1 cellular context compared by ENCODE assay signal in genomic region chr17:45231481-45232116, GRCh38.
TF ChIP-seq lines count a peak whose summit lies in the region.

No MANE protein-coding gene starts in this region.

TF ChIP-seq in HepG2, 621 proteins besides CTCF, POLR2A, EP300 and RAD21 (continued from another document and continues in another):
- TF ChIP-seq EHMT2 (IDR thresholded peaks at IDR 0.05; ENCODE audit: borderline replicate concordance, low read depth, low read length) (no peak), NR0B2 (CRISPR knock-in tag; IDR thresholded peaks at IDR 0.05) (peak; percentile 60; the same call in 1 of the 2 replicates), IKZF4 (CRISPR knock-in tag; IDR thresholded peaks at IDR 0.05; ENCODE audit: borderline replicate concordance, low read depth, not compliant biosample characterization) (peak; percentile 67), MAF1 (CRISPR knock-in tag; IDR thresholded peaks at IDR 0.05; ENCODE audit: borderline replicate concordance) (0 out of 2 replicates have a peak, but pooled peaks have one; percentile 41), ZNF768 (CRISPR knock-in tag; IDR thresholded peaks at IDR 0.05) (peak; percentile 54; the same call in 1 of the 2 replicates), FOXK1 (CRISPR knock-in tag; IDR thresholded peaks at IDR 0.05; ENCODE audit: borderline replicate concordance, low read depth) (0 out of 2 replicates have a peak, but pooled peaks have one; percentile 21), KAT2B (IDR thresholded peaks at IDR 0.05; ENCODE audit: borderline replicate concordance, low read depth, low read length) (no peak), ZNF761 (CRISPR knock-in tag; conservative IDR thresholded peaks at IDR 0.05) (peak; percentile 81; the same call in 1 of the 2 replicates), ZSCAN31 (CRISPR knock-in tag; IDR thresholded peaks at IDR 0.05; ENCODE audit: low read depth) (no peak), ZNF468 (CRISPR knock-in tag; IDR thresholded peaks at IDR 0.05) (no peak), MZF1 (CRISPR knock-in tag; IDR thresholded peaks at IDR 0.05; ENCODE audit: borderline replicate concordance) (no peak), CENPBD1 (CRISPR knock-in tag; IDR thresholded peaks at IDR 0.05; ENCODE audit: borderline replicate concordance, low read depth) (no peak), GTF2F1 (IDR thresholded peaks at IDR 0.05; ENCODE audit: low read length) (no peak), NONO (IDR thresholded peaks at IDR 0.05) (no peak), NONO (CRISPR knock-in tag; conservative IDR thresholded peaks at IDR 0.05) (0 out of 2 replicates have a peak, but pooled peaks have one; percentile 52), AHR (CRISPR knock-in tag; IDR thresholded peaks at IDR 0.05) (0 out of 2 replicates have a peak, but pooled peaks have one; percentile 22), RFX1 (IDR thresholded peaks at IDR 0.05) (no peak), GABPB1 (CRISPR knock-in tag; IDR thresholded peaks at IDR 0.05) (peak; percentile 40; the same call in 1 of the 2 replicates), GLMP (CRISPR knock-in tag; IDR thresholded peaks at IDR 0.05; ENCODE audit: borderline replicate concordance) (no peak), MYC (CRISPR knock-in tag; IDR thresholded peaks at IDR 0.05; ENCODE audit: borderline replicate concordance) (peak; percentile 26; the same call in 1 of the 2 replicates), CBX1 (IDR thresholded peaks at IDR 0.05; ENCODE audit: low read depth) (no peak), POGZ (CRISPR knock-in tag; IDR thresholded peaks at IDR 0.05) (peak; percentile 46; the same call in 1 of the 2 replicates), HDAC1 (CRISPR knock-in tag; IDR thresholded peaks at IDR 0.05) (peak; percentile 14; the same call in 1 of the 2 replicates), RNF2 (conservative IDR thresholded peaks at IDR 0.05; ENCODE audit: low read depth) (no peak), ZNF687 (CRISPR knock-in tag; IDR thresholded peaks at IDR 0.05) (peak; percentile 60), ZNF609 (CRISPR knock-in tag; IDR thresholded peaks at IDR 0.05; ENCODE audit: borderline replicate concordance) (no peak; the same call in 1 of the 2 replicates), BRD4 (CRISPR knock-in tag; IDR thresholded peaks at IDR 0.05) (peak; percentile 26; the same call in 1 of the 2 replicates), TEF (CRISPR knock-in tag; IDR thresholded peaks at IDR 0.05) (0 out of 2 replicates have a peak, but pooled peaks have one; percentile 41), ZNF788 (CRISPR knock-in tag; IDR thresholded peaks at IDR 0.05; ENCODE audit: borderline replicate concordance) (peak; percentile 80), ZNF784 (CRISPR knock-in tag; IDR thresholded peaks at IDR 0.05; ENCODE audit: borderline replicate concordance) (0 out of 2 replicates have a peak, but pooled peaks have one; percentile 50), ZNF362 (CRISPR knock-in tag; IDR thresholded peaks at IDR 0.05; ENCODE audit: borderline replicate concordance) (peak; percentile 22; the same call in 1 of the 2 replicates), ZNF878 (CRISPR knock-in tag; IDR thresholded peaks at IDR 0.05) (0 out of 2 replicates have a peak, but pooled peaks have one; percentile 25), ZSCAN21 (CRISPR knock-in tag; IDR thresholded peaks at IDR 0.05; ENCODE audit: borderline replicate concordance) (peak; percentile 20; the same call in 1 of the 2 replicates), GZF1 (CRISPR knock-in tag; IDR thresholded peaks at IDR 0.05) (no peak), MXD4 (CRISPR knock-in tag; IDR thresholded peaks at IDR 0.05) (no peak), ZHX2 (IDR thresholded peaks at IDR 0.05; ENCODE audit: low read depth) (no peak), ZHX2 (CRISPR knock-in tag; IDR thresholded peaks at IDR 0.05; ENCODE audit: borderline replicate concordance) (no peak), HMGA1 (CRISPR knock-in tag; conservative IDR thresholded peaks at IDR 0.05) (no peak), TEAD3 (CRISPR knock-in tag; optimal IDR thresholded peaks at IDR 0.05; ENCODE audit: borderline replicate concordance) (peak; percentile 64)
